Comparison of ENCODE assay signal across 8 cellular contexts in the genomic region with DNA sequence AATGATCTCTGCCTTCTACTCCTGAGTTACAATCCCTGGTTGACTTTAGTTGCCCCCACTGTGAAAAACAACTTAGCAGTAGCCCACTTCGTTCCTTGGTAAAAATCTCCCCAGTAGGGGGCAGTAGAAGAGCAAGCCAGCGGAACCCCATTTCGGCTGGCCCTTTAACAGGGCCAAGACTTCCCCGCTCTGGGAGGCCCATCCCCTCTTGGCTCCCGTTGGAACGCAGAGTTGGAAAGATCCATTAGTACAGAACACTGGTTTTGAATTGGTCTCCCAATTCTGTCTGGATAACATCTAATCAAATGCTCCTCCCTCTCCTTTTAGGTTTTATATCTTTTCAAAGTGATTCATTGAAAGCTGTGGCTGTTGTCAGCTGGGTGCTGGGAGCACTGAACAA.
DNase-seq lines count a peak whose midpoint lies in the region; ATAC-seq and TF ChIP-seq lines count a peak whose summit lies in the region.

No MANE protein-coding gene starts in this region.

- no peak for ATAC-seq in GM19324 (IDR thresholded peaks at IDR 0.05; ENCODE audit: low FRiP score, unreplicated experiment)

- WGBS in endodermal cell (ENCODE audit: insufficient coverage in 1 of 2, insufficient read length in 1 of 2), 2 experiments = 6 to 37% methylated on average over 3 to 6 of the region's 6 CpGs

- H3K36me3 ChIP-seq in BE2C (no peaks in the 10 kb centered on the region), KMS-11 (ENCODE audit: insufficient read depth) (no peaks in the 10 kb centered on the region), endodermal cell (ENCODE audit: control insufficient read depth, insufficient read depth, low read length) (no peaks in the 10 kb centered on the region)

- TF ChIP-seq CTCF in BE2C (IDR thresholded peaks at IDR 0.05; ENCODE audit: low read depth, low read length) (peak; percentile 51), KMS-11 (conservative IDR thresholded peaks at IDR 0.05; ENCODE audit: low read depth, low read length) (peak; percentile 96), endodermal cell (conservative IDR thresholded peaks at IDR 0.05) (peak; percentile 93), retinal pigment epithelial cell (conservative IDR thresholded peaks at IDR 0.05; ENCODE audit: low read depth, low read length) (peak; percentile 64)

- H3K4me3 ChIP-seq in BE2C (ENCODE audit: low read depth, low read length) = no peak overlapping the region
- no peak overlapping the region for H3K4me3 ChIP-seq in KMS-11 (IDR thresholded peaks at IDR 0.05; ENCODE audit: insufficient read depth, low read depth, low read length)
- H3K4me3 ChIP-seq in endodermal cell (ENCODE audit: low read length) = no peak overlapping the region
- H3K4me3 ChIP-seq in retinal pigment epithelial cell (ENCODE audit: low read length) = no peak overlapping the region

- H2AFZ ChIP-seq in KMS-11 (ENCODE audit: low read depth) = peak overlapping the region; percentile 68

- H3K27ac ChIP-seq in KMS-11 (no peak overlapping the region), endodermal cell (ENCODE audit: low read depth, low read length) (no peak overlapping the region)

- H3K9ac ChIP-seq in KMS-11 (no peak overlapping the region), endodermal cell (ENCODE audit: extremely low read depth, low read length, poor library complexity, severe bottlenecking) (no peak overlapping the region)

- H3K4me1 ChIP-seq in BE2C (no peaks in the 10 kb centered on the region), KMS-11 (ENCODE audit: low read depth, poor library complexity, severe bottlenecking) (peaks cover 47% of the 10 kb centered on the region), endodermal cell (ENCODE audit: control insufficient read depth, insufficient read depth, low read length) (peaks cover 11% of the 10 kb centered on the region)

- H4K20me1 ChIP-seq in KMS-11 (ENCODE audit: insufficient read depth) = no peaks in the 10 kb centered on the region

- no peaks in the 10 kb centered on the region for H3K36me3 Mint-ChIP-seq in endodermal cell (ENCODE audit: low read depth)

- H3K27me3 ChIP-seq in BE2C = no peaks in the 10 kb centered on the region
- H3K27me3 ChIP-seq in KMS-11 (ENCODE audit: insufficient read depth, low read depth) = no peaks in the 10 kb centered on the region
- no peaks in the 10 kb centered on the region for H3K27me3 ChIP-seq in endodermal cell (ENCODE audit: control insufficient read depth, insufficient read depth, low read length, poor library complexity, severe bottlenecking)

- no peak overlapping the region for H3K4me3 Mint-ChIP-seq in endodermal cell

- no peaks in the 10 kb centered on the region for H3K27me3 Mint-ChIP-seq in endodermal cell (ENCODE audit: insufficient read depth)

- peaks cover 23% of the 10 kb centered on the region for H3K4me1 Mint-ChIP-seq in endodermal cell

- DNase-seq in BE2C (peak; percentile 18), endodermal cell (peak; percentile 83), retinal pigment epithelial cell (ENCODE audit: low read depth) (no peak), NCI-H146 (lab: John Stamatoyannopoulos, UW) (no peak), COR-L47 (lab: John Stamatoyannopoulos, UW) (no peak)
- DNase-seq in activated CD4-positive, alpha-beta T cell treated with anti-CD3 and anti-CD28 coated beads, Interleukin-2, amount 50 U/mL, for 1 hour = peak; percentile 56

- H3K9me3 ChIP-seq in BE2C (no peaks in the 10 kb centered on the region; the same call in 1 of the 2 replicates), endodermal cell (ENCODE audit: control insufficient read depth, low read length) (no peaks in the 10 kb centered on the region)

- no peaks in the 10 kb centered on the region for H3K79me2 ChIP-seq in KMS-11 (ENCODE audit: insufficient read depth, low read depth)

- no peaks in the 10 kb centered on the region for H3K9me3 Mint-ChIP-seq in endodermal cell

- H3K4me2 ChIP-seq in KMS-11 = peak overlapping the region; percentile 40; the same call in 1 of the 2 replicates

- H3K27ac Mint-ChIP-seq in endodermal cell = no peak overlapping the region

Comparison
In these comparisons a context has a peak if more than half of its experiments do, and no peak if none do; other contexts are left out.
1. DNase-seq: peak in BE2C (single experiment), activated CD4-positive, alpha-beta T cell treated with anti-CD3 and anti-CD28 coated beads, Interleukin-2, amount 50 U/mL, for 1 hour (single experiment) and endodermal cell (single experiment); none in retinal pigment epithelial cell (single experiment), NCI-H146 (single experiment) and COR-L47 (single experiment).
2. Peak in every context shown above with its lines, with median percentiles within 50 percentile points of each other: CTCF ChIP-seq.